Comparison of ENCODE assay signal across 14 cellular contexts in the genomic region with DNA sequence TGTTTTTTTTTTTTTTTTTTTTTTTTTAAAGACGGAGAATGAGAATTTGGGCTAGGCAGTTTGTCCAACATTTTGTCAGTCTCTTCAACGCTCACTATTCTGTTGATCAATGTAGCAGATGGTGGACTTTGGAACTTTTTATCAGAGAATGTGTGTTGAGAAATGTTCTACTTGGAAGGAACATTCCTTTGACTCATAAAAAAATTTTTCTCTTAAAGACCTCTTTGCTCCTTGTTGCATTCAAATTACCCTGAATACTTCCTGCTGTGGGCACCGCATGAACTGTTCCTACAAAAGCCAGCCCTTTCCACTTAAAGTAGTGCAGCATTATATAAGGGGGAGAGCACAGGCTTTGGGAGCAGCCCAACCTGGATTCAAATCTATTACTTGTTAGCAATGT.
A peak's percentile ranks its signal among the peaks of the same experiment; 100 is the strongest.
DNase-seq lines count a peak whose midpoint lies in the region; ATAC-seq and TF ChIP-seq lines count a peak whose summit lies in the region.
"Had no signal": no experiment of that assay in that cellular context is flagged by ENCODE, and none has a peak within 500 bp of the region (broad histone marks: within the 10 kb centered on the region; RNA-seq: fewer than 3 reads in every experiment).

No MANE protein-coding gene starts in this region.

- H3K36me3 Mint-ChIP-seq in GM23338 (ENCODE audit: low read depth) (no peaks in the 10 kb centered on the region), chondrocyte (ENCODE audit: low read depth) (no peaks in the 10 kb centered on the region)

- H3K79me2 ChIP-seq in GM23338 (replicated peaks; ENCODE audit: insufficient read depth): no peaks in the 10 kb centered on the region

- H3K4me3 Mint-ChIP-seq in GM23338: no peak overlapping the region
- H3K4me3 Mint-ChIP-seq in chondrocyte (ENCODE audit: unreplicated experiment): no peak overlapping the region
- H3K4me3 Mint-ChIP-seq: activated naive CD4-positive, alpha-beta T cell treated with anti-CD3 and anti-CD28 coated beads, Interleukin-2, amount 50 U/mL, for 24 hours; CD8-positive, alpha-beta T cell had no signal

- no peaks in the 10 kb centered on the region for H3K9me3 Mint-ChIP-seq in GM23338
- H3K9me3 Mint-ChIP-seq in chondrocyte (ENCODE audit: low read depth): no peaks in the 10 kb centered on the region
- H3K9me3 Mint-ChIP-seq: activated naive CD4-positive, alpha-beta T cell treated with anti-CD3 and anti-CD28 coated beads, Interleukin-2, amount 50 U/mL, for 24 hours; CD8-positive, alpha-beta T cell had no signal

- DNase-seq in GM23338 (ENCODE audit: low spot score) (peak; percentile 44), chondrocyte (ENCODE audit: low spot score) (no peak), kidney tubule cell (ENCODE audit: low spot score) (peak; percentile 43), NCI-H774 (lab: John Stamatoyannopoulos, UW) (no peak)
- DNase-seq: CD8-positive, alpha-beta T cell; dermis blood vessel endothelial cell; head of caudate nucleus; posterior cingulate gyrus; T-helper 9 cell had no signal

- H3K4me1 Mint-ChIP-seq in GM23338 (peaks cover 35% of the 10 kb centered on the region; the same call in 2 of the 3 replicates), chondrocyte (ENCODE audit: low read depth) (peaks cover 22% of the 10 kb centered on the region)

- peaks cover 5% of the 10 kb centered on the region for H3K27me3 Mint-ChIP-seq in GM23338 (ENCODE audit: insufficient read depth, low read depth, poor library complexity)
- no peaks in the 10 kb centered on the region for H3K27me3 Mint-ChIP-seq in chondrocyte (ENCODE audit: low read depth)
- H3K27me3 Mint-ChIP-seq: activated naive CD4-positive, alpha-beta T cell treated with anti-CD3 and anti-CD28 coated beads, Interleukin-2, amount 50 U/mL, for 24 hours had no signal

- H3K9ac ChIP-seq in skeletal muscle satellite cell (ENCODE audit: low read depth, low read length): no peak overlapping the region

- H3K27ac Mint-ChIP-seq in GM23338 (no peak overlapping the region), chondrocyte (ENCODE audit: unreplicated experiment) (peak overlapping the region; percentile 65)
- H3K27ac Mint-ChIP-seq: activated naive CD4-positive, alpha-beta T cell treated with anti-CD3 and anti-CD28 coated beads, Interleukin-2, amount 50 U/mL, for 24 hours; CD8-positive, alpha-beta T cell had no signal

- H3K9me2 ChIP-seq in GM23338 (ENCODE audit: insufficient read depth): no peaks in the 10 kb centered on the region

- H3K4me1 ChIP-seq in GM23338 (ENCODE audit: insufficient read depth): peaks cover 12% of the 10 kb centered on the region; the same call in 1 of the 2 replicates
- H3K4me1 ChIP-seq in skeletal muscle satellite cell (ENCODE audit: control insufficient read depth, insufficient read depth, low read length): peaks cover 11% of the 10 kb centered on the region

- H3K27me3 ChIP-seq in GM23338 (ENCODE audit: insufficient read depth) (no peaks in the 10 kb centered on the region), skeletal muscle satellite cell (ENCODE audit: control insufficient read depth, insufficient read depth, low read length) (no peaks in the 10 kb centered on the region)

- H2AFZ ChIP-seq in GM23338: no peak overlapping the region

- no peak for TF ChIP-seq CTCF in GM23338 (conservative IDR thresholded peaks at IDR 0.05; ENCODE audit: low read depth in 2 of 2)
- no peak for TF ChIP-seq CTCF in chondrocyte (IDR thresholded peaks at IDR 0.05)

- H3K4me2 ChIP-seq in GM23338: no peak overlapping the region
- H3K4me2 ChIP-seq in skeletal muscle satellite cell (ENCODE audit: low read length): peak overlapping the region; percentile 23

- H3K36me3 ChIP-seq in GM23338 (ENCODE audit: insufficient read depth) (no peaks in the 10 kb centered on the region), skeletal muscle satellite cell (ENCODE audit: insufficient read depth, low read length) (no peaks in the 10 kb centered on the region)

- no peak overlapping the region for H3K27ac ChIP-seq in GM23338 (ENCODE audit: low read depth)

- ATAC-seq in GM23338: peak; percentile 82
- no peak for ATAC-seq in HG02852 (IDR thresholded peaks at IDR 0.05; ENCODE audit: unreplicated experiment)
- ATAC-seq in GM19452 (IDR thresholded peaks at IDR 0.05; ENCODE audit: unreplicated experiment): no peak
- ATAC-seq in GM21825 (IDR thresholded peaks at IDR 0.05; ENCODE audit: unreplicated experiment): no peak
- ATAC-seq: CD8-positive, alpha-beta T cell had no signal

- H3F3A ChIP-seq in GM23338 (replicated peaks; ENCODE audit: low read depth): no peaks in the 10 kb centered on the region

- H4K20me1 ChIP-seq in GM23338 (replicated peaks; ENCODE audit: insufficient read depth): no peaks in the 10 kb centered on the region

- H3K4me3 ChIP-seq in GM23338: no peak overlapping the region
- H3K4me3 ChIP-seq in skeletal muscle satellite cell (ENCODE audit: low read length): no peak overlapping the region

- no peaks in the 10 kb centered on the region for H3K9me3 ChIP-seq in skeletal muscle satellite cell (replicated peaks; ENCODE audit: low read length)

TF ChIP-seq in GM23338, 12 proteins besides CTCF, POLR2A, EP300 and RAD21 (continues in another document):
- no peak for TF ChIP-seq ZNF114 (CRISPR knock-in tag; IDR thresholded peaks at IDR 0.05)
- TF ChIP-seq, protein P1, sequence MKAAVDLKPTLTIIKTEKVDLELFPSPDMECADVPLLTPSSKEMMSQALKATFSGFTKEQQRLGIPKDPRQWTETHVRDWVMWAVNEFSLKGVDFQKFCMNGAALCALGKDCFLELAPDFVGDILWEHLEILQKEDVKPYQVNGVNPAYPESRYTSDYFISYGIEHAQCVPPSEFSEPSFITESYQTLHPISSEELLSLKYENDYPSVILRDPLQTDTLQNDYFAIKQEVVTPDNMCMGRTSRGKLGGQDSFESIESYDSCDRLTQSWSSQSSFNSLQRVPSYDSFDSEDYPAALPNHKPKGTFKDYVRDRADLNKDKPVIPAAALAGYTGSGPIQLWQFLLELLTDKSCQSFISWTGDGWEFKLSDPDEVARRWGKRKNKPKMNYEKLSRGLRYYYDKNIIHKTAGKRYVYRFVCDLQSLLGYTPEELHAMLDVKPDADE (IDR thresholded peaks at IDR 0.05): no peak
- TF ChIP-seq STAT1 (IDR thresholded peaks at IDR 0.05; ENCODE audit: unreplicated experiment): no peak
- no peak for TF ChIP-seq ZNF331 (CRISPR knock-in tag; IDR thresholded peaks at IDR 0.05; ENCODE audit: low read depth)
- TF ChIP-seq JUNB (IDR thresholded peaks at IDR 0.05; ENCODE audit: unreplicated experiment): no peak
- TF ChIP-seq EZH2 (IDR thresholded peaks at IDR 0.05; ENCODE audit: low read depth, unreplicated experiment): no peak
- TF ChIP-seq NANOG (IDR thresholded peaks at IDR 0.05; ENCODE audit: borderline replicate concordance): no peak

Comparison
In these comparisons a context has a peak if more than half of its experiments do, and no peak if none do; other contexts are left out.
1. DNase-seq: peak in GM23338 (single experiment) and kidney tubule cell (single experiment); none in chondrocyte (single experiment) and NCI-H774 (single experiment).